1 cellular context compared by ENCODE assay signal in the genomic region with DNA sequence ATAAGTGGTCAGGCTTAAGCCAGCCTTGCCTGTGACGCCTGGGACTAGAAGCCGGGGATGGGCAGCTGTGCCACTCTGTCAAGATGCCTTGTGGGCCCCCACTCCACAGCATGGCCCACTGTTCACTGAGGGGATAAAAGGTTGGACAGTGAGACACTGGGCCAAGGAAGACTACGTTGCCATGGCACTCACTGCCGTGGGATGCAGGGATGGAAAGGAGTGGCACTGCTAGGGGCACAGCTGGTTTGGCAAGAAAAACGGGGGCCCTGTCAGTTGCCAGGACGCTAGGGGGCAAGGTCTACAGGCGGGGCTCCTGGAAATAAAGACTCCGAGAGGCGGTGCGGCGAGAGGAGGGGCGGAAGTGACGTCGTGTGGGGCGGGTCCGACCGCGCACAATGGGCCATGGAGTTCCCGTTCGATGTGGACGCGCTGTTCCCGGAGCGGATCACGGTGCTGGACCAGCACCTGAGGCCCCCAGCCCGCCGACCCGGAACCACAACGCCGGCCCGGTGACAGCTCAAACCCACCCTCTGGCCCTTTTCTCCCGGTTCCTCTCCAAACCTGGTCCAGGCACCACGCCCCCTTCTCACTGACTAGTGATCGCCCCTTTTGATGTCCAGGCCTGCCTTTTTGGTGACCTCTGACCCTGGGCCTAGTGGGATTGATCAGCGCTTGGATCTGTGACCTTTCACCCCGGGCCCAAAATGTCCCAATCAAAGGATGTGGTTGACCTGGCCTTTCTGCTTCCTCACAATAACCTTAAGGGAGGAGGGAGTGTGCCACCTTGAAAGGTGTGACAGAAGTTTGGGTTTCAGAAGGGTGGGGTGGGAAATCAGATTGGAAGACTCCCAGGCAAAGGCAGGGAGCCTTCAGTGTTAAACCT.
A peak's percentile ranks its signal among the peaks of the same experiment; 100 is the strongest.
TF ChIP-seq lines count a peak whose summit lies in the region.

A gene (plus strand): TSS at position 391 of the 883 bp plus-strand sequence.

TF ChIP-seq in K562, 482 proteins besides CTCF, POLR2A, EP300 and RAD21 (continued from another document and continues in another):
- TF ChIP-seq, protein P1, sequence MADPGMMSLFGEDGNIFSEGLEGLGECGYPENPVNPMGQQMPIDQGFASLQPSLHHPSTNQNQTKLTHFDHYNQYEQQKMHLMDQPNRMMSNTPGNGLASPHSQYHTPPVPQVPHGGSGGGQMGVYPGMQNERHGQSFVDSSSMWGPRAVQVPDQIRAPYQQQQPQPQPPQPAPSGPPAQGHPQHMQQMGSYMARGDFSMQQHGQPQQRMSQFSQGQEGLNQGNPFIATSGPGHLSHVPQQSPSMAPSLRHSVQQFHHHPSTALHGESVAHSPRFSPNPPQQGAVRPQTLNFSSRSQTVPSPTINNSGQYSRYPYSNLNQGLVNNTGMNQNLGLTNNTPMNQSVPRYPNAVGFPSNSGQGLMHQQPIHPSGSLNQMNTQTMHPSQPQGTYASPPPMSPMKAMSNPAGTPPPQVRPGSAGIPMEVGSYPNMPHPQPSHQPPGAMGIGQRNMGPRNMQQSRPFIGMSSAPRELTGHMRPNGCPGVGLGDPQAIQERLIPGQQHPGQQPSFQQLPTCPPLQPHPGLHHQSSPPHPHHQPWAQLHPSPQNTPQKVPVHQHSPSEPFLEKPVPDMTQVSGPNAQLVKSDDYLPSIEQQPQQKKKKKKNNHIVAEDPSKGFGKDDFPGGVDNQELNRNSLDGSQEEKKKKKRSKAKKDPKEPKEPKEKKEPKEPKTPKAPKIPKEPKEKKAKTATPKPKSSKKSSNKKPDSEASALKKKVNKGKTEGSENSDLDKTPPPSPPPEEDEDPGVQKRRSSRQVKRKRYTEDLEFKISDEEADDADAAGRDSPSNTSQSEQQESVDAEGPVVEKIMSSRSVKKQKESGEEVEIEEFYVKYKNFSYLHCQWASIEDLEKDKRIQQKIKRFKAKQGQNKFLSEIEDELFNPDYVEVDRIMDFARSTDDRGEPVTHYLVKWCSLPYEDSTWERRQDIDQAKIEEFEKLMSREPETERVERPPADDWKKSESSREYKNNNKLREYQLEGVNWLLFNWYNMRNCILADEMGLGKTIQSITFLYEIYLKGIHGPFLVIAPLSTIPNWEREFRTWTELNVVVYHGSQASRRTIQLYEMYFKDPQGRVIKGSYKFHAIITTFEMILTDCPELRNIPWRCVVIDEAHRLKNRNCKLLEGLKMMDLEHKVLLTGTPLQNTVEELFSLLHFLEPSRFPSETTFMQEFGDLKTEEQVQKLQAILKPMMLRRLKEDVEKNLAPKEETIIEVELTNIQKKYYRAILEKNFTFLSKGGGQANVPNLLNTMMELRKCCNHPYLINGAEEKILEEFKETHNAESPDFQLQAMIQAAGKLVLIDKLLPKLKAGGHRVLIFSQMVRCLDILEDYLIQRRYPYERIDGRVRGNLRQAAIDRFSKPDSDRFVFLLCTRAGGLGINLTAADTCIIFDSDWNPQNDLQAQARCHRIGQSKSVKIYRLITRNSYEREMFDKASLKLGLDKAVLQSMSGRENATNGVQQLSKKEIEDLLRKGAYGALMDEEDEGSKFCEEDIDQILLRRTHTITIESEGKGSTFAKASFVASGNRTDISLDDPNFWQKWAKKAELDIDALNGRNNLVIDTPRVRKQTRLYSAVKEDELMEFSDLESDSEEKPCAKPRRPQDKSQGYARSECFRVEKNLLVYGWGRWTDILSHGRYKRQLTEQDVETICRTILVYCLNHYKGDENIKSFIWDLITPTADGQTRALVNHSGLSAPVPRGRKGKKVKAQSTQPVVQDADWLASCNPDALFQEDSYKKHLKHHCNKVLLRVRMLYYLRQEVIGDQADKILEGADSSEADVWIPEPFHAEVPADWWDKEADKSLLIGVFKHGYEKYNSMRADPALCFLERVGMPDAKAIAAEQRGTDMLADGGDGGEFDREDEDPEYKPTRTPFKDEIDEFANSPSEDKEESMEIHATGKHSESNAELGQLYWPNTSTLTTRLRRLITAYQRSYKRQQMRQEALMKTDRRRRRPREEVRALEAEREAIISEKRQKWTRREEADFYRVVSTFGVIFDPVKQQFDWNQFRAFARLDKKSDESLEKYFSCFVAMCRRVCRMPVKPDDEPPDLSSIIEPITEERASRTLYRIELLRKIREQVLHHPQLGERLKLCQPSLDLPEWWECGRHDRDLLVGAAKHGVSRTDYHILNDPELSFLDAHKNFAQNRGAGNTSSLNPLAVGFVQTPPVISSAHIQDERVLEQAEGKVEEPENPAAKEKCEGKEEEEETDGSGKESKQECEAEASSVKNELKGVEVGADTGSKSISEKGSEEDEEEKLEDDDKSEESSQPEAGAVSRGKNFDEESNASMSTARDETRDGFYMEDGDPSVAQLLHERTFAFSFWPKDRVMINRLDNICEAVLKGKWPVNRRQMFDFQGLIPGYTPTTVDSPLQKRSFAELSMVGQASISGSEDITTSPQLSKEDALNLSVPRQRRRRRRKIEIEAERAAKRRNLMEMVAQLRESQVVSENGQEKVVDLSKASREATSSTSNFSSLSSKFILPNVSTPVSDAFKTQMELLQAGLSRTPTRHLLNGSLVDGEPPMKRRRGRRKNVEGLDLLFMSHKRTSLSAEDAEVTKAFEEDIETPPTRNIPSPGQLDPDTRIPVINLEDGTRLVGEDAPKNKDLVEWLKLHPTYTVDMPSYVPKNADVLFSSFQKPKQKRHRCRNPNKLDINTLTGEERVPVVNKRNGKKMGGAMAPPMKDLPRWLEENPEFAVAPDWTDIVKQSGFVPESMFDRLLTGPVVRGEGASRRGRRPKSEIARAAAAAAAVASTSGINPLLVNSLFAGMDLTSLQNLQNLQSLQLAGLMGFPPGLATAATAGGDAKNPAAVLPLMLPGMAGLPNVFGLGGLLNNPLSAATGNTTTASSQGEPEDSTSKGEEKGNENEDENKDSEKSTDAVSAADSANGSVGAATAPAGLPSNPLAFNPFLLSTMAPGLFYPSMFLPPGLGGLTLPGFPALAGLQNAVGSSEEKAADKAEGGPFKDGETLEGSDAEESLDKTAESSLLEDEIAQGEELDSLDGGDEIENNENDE (IDR thresholded peaks at IDR 0.05; ENCODE audit: low read depth, low read length), result peak; percentile 24
- TF ChIP-seq, protein P2, sequence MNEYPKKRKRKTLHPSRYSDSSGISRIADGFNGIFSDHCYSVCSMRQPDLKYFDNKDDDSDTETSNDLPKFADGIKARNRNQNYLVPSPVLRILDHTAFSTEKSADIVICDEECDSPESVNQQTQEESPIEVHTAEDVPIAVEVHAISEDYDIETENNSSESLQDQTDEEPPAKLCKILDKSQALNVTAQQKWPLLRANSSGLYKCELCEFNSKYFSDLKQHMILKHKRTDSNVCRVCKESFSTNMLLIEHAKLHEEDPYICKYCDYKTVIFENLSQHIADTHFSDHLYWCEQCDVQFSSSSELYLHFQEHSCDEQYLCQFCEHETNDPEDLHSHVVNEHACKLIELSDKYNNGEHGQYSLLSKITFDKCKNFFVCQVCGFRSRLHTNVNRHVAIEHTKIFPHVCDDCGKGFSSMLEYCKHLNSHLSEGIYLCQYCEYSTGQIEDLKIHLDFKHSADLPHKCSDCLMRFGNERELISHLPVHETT (CRISPR knock-in tag; conservative IDR thresholded peaks at IDR 0.05 in 1 of 2, IDR thresholded peaks at IDR 0.05 in 1 of 2), result no peak
- TF ChIP-seq, protein P3, sequence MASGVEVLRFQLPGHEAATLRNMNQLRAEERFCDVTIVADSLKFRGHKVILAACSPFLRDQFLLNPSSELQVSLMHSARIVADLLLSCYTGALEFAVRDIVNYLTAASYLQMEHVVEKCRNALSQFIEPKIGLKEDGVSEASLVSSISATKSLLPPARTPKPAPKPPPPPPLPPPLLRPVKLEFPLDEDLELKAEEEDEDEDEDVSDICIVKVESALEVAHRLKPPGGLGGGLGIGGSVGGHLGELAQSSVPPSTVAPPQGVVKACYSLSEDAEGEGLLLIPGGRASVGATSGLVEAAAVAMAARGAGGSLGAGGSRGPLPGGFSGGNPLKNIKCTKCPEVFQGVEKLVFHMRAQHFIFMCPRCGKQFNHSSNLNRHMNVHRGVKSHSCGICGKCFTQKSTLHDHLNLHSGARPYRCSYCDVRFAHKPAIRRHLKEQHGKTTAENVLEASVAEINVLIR (CRISPR knock-in tag; IDR thresholded peaks at IDR 0.05), result peak; percentile 67
- TF ChIP-seq ZNF561 (CRISPR knock-in tag; conservative IDR thresholded peaks at IDR 0.05) (no peak), PHB (CRISPR knock-in tag; IDR thresholded peaks at IDR 0.05) (no peak; the same call in 1 of the 2 replicates), CREB1 (IDR thresholded peaks at IDR 0.05) (peak; percentile 35; the same call in 1 of the 2 replicates), CREB1 (CRISPR knock-in tag; IDR thresholded peaks at IDR 0.05) (peak; percentile 76; the same call in 1 of the 2 replicates), PTTG1 (tag; IDR thresholded peaks at IDR 0.05; ENCODE audit: low read depth) (no peak)
- TF ChIP-seq, protein P4, sequence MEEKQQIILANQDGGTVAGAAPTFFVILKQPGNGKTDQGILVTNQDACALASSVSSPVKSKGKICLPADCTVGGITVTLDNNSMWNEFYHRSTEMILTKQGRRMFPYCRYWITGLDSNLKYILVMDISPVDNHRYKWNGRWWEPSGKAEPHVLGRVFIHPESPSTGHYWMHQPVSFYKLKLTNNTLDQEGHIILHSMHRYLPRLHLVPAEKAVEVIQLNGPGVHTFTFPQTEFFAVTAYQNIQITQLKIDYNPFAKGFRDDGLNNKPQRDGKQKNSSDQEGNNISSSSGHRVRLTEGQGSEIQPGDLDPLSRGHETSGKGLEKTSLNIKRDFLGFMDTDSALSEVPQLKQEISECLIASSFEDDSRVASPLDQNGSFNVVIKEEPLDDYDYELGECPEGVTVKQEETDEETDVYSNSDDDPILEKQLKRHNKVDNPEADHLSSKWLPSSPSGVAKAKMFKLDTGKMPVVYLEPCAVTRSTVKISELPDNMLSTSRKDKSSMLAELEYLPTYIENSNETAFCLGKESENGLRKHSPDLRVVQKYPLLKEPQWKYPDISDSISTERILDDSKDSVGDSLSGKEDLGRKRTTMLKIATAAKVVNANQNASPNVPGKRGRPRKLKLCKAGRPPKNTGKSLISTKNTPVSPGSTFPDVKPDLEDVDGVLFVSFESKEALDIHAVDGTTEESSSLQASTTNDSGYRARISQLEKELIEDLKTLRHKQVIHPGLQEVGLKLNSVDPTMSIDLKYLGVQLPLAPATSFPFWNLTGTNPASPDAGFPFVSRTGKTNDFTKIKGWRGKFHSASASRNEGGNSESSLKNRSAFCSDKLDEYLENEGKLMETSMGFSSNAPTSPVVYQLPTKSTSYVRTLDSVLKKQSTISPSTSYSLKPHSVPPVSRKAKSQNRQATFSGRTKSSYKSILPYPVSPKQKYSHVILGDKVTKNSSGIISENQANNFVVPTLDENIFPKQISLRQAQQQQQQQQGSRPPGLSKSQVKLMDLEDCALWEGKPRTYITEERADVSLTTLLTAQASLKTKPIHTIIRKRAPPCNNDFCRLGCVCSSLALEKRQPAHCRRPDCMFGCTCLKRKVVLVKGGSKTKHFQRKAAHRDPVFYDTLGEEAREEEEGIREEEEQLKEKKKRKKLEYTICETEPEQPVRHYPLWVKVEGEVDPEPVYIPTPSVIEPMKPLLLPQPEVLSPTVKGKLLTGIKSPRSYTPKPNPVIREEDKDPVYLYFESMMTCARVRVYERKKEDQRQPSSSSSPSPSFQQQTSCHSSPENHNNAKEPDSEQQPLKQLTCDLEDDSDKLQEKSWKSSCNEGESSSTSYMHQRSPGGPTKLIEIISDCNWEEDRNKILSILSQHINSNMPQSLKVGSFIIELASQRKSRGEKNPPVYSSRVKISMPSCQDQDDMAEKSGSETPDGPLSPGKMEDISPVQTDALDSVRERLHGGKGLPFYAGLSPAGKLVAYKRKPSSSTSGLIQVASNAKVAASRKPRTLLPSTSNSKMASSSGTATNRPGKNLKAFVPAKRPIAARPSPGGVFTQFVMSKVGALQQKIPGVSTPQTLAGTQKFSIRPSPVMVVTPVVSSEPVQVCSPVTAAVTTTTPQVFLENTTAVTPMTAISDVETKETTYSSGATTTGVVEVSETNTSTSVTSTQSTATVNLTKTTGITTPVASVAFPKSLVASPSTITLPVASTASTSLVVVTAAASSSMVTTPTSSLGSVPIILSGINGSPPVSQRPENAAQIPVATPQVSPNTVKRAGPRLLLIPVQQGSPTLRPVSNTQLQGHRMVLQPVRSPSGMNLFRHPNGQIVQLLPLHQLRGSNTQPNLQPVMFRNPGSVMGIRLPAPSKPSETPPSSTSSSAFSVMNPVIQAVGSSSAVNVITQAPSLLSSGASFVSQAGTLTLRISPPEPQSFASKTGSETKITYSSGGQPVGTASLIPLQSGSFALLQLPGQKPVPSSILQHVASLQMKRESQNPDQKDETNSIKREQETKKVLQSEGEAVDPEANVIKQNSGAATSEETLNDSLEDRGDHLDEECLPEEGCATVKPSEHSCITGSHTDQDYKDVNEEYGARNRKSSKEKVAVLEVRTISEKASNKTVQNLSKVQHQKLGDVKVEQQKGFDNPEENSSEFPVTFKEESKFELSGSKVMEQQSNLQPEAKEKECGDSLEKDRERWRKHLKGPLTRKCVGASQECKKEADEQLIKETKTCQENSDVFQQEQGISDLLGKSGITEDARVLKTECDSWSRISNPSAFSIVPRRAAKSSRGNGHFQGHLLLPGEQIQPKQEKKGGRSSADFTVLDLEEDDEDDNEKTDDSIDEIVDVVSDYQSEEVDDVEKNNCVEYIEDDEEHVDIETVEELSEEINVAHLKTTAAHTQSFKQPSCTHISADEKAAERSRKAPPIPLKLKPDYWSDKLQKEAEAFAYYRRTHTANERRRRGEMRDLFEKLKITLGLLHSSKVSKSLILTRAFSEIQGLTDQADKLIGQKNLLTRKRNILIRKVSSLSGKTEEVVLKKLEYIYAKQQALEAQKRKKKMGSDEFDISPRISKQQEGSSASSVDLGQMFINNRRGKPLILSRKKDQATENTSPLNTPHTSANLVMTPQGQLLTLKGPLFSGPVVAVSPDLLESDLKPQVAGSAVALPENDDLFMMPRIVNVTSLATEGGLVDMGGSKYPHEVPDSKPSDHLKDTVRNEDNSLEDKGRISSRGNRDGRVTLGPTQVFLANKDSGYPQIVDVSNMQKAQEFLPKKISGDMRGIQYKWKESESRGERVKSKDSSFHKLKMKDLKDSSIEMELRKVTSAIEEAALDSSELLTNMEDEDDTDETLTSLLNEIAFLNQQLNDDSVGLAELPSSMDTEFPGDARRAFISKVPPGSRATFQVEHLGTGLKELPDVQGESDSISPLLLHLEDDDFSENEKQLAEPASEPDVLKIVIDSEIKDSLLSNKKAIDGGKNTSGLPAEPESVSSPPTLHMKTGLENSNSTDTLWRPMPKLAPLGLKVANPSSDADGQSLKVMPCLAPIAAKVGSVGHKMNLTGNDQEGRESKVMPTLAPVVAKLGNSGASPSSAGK (IDR thresholded peaks at IDR 0.05), result no peak
- TF ChIP-seq, protein P5, sequence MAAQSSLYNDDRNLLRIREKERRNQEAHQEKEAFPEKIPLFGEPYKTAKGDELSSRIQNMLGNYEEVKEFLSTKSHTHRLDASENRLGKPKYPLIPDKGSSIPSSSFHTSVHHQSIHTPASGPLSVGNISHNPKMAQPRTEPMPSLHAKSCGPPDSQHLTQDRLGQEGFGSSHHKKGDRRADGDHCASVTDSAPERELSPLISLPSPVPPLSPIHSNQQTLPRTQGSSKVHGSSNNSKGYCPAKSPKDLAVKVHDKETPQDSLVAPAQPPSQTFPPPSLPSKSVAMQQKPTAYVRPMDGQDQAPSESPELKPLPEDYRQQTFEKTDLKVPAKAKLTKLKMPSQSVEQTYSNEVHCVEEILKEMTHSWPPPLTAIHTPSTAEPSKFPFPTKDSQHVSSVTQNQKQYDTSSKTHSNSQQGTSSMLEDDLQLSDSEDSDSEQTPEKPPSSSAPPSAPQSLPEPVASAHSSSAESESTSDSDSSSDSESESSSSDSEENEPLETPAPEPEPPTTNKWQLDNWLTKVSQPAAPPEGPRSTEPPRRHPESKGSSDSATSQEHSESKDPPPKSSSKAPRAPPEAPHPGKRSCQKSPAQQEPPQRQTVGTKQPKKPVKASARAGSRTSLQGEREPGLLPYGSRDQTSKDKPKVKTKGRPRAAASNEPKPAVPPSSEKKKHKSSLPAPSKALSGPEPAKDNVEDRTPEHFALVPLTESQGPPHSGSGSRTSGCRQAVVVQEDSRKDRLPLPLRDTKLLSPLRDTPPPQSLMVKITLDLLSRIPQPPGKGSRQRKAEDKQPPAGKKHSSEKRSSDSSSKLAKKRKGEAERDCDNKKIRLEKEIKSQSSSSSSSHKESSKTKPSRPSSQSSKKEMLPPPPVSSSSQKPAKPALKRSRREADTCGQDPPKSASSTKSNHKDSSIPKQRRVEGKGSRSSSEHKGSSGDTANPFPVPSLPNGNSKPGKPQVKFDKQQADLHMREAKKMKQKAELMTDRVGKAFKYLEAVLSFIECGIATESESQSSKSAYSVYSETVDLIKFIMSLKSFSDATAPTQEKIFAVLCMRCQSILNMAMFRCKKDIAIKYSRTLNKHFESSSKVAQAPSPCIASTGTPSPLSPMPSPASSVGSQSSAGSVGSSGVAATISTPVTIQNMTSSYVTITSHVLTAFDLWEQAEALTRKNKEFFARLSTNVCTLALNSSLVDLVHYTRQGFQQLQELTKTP (IDR thresholded peaks at IDR 0.05; ENCODE audit: low read depth in 1 of 2, partially characterized antibody in 2 of 2), result no peak
